8 cellular contexts compared by ENCODE assay signal in genomic region chrX:97685753-97686152, GRCh38.
DNase-seq lines count a peak whose midpoint lies in the region; ATAC-seq, FAIRE-seq and TF ChIP-seq lines count a peak whose summit lies in the region.

No MANE protein-coding gene starts in this region.

- no peak overlapping the region for H3K4me3 ChIP-seq in HAP-1
- no peak overlapping the region for H3K4me3 ChIP-seq in K562
- H3K4me3 ChIP-seq in mesendoderm (ENCODE audit: low read length): no peak overlapping the region

- ATAC-seq in K562 (peak; percentile 61; the same call in 2 of the 3 replicates), HG03045 (IDR thresholded peaks at IDR 0.05; ENCODE audit: unreplicated experiment) (no peak)
- no peak for ATAC-seq in activated CD4-positive, CD25-positive, alpha-beta regulatory T cell treated with anti-CD3 and anti-CD28 coated beads, Interleukin-2, amount 50 U/mL, for 24 hours

- no peak for TF ChIP-seq POLR2A in K562 (conservative IDR thresholded peaks at IDR 0.05)

- H2AFZ ChIP-seq in K562 (ENCODE audit: low read depth, low read length): no peak overlapping the region

- no peaks in the 10 kb centered on the region for H3K27me3 ChIP-seq in HAP-1 (ENCODE audit: low read depth)
- H3K27me3 ChIP-seq in K562 (ENCODE audit: control insufficient read depth in 2 of 2, insufficient read depth in 2 of 2, low read length in 2 of 2): no peaks in the 10 kb centered on the region
- no peaks in the 10 kb centered on the region for H3K27me3 ChIP-seq in mesendoderm (ENCODE audit: insufficient read depth, low read length, poor library complexity)

- in situ Hi-C loops in HAP-1 (cut with MboI; ENCODE audit: low sequenced_read_pairs) (no loop called here), K562 (cut with MboI) (no loop called here)

- DNase-seq in activated T-cell treated with anti-CD3 and anti-CD28 coated beads for 24 hours (ENCODE audit: low read depth): peak; percentile 0
- DNase-seq in activated T-cell treated with anti-CD3 and anti-CD28 coated beads, Interleukin-2, amount 50 U/mL, for 1 hour: no peak
- DNase-seq in HAP-1 (ENCODE audit: low spot score in 2 of 2): peak; percentile 52 to 56
- DNase-seq in NCI-H2081 (lab: John Stamatoyannopoulos, UW): peak; percentile 46 to 64
- peak; percentile 6 to 17 (median 12) for DNase-seq in K562 (ENCODE audit: extremely low read depth in 1 of 4, low spot score in 3 of 4)
- DNase-seq in mesendoderm: peak; percentile 14

- no peak overlapping the region for H3K9ac ChIP-seq in K562 (ENCODE audit: insufficient read depth in 1 of 2, low read depth in 2 of 2, low read length in 2 of 2)
- H3K9ac ChIP-seq in mesendoderm (ENCODE audit: low read length): no peak overlapping the region

- H4K20me1 ChIP-seq in K562 (replicated peaks; ENCODE audit: control insufficient read depth, insufficient read depth, low read length): no peaks in the 10 kb centered on the region

- no peak overlapping the region for H2BK120ac ChIP-seq in mesendoderm (ENCODE audit: low read depth, low read length)

- no peak overlapping the region for H4K8ac ChIP-seq in mesendoderm (ENCODE audit: low read depth, low read length)

- no peak for FAIRE-seq in K562 (lab: Jason Lieb, UNC)

- no peak overlapping the region for H3K4ac ChIP-seq in mesendoderm (ENCODE audit: low read depth, low read length)

- no peak overlapping the region for H4K5ac ChIP-seq in mesendoderm (ENCODE audit: low read length)

- H3K23ac ChIP-seq in mesendoderm (ENCODE audit: low read length): no peak overlapping the region

- no peak overlapping the region for H2AK5ac ChIP-seq in mesendoderm (ENCODE audit: low read length)

- no peak overlapping the region for H2BK15ac ChIP-seq in mesendoderm (replicated peaks; ENCODE audit: low read depth)

- CTCF ChIA-PET in K562 (lab: Yijun Ruan, JAX; ENCODE audit: low intra/inter-chr PET ratio): interaction anchor here (0.7 kb wide), 1 partner anchor 915 kb away, joined by 3 read pairs; no protein-coding TSS in a partner anchor

- intact Hi-C loops in K562 (cut with micrococcal nuclease): no loop called here

- no peak overlapping the region for H3K4me2 ChIP-seq in K562 (ENCODE audit: insufficient read depth, low read length)
- H3K4me2 ChIP-seq in mesendoderm (ENCODE audit: low read length): no peak overlapping the region

- no TSS peak for BruUV-seq in K562 (replicated peaks; lab: Mats Ljungman, UMichigan)

- no peaks in the 10 kb centered on the region for H3K79me1 ChIP-seq in mesendoderm (ENCODE audit: low read length)

- 2% methylated on average over 4 of the region's 4 CpGs for WGBS in K562 (ENCODE audit: insufficient coverage, low coverage, missing lambda C conversion rate)
- no CpG with 5 or more reads among the region's 4 CpGs for WGBS in mesendoderm (ENCODE audit: extremely low coverage, insufficient coverage, low lambda C conversion rate)

- no peak overlapping the region for H2BK5ac ChIP-seq in mesendoderm (ENCODE audit: low read length)

- H3K56ac ChIP-seq in mesendoderm (ENCODE audit: low read length): no peak overlapping the region

- H3K36me3 ChIP-seq in HAP-1 (replicated peaks) (no peaks in the 10 kb centered on the region), K562 (ENCODE audit: control insufficient read depth, insufficient read depth, low read length) (no peaks in the 10 kb centered on the region), mesendoderm (ENCODE audit: control insufficient read depth, insufficient read depth, low read length) (no peaks in the 10 kb centered on the region)

- peak in 2 of 3 experiments; percentile 32 to 38; a peak in 3 of 6 replicates for TF ChIP-seq CTCF in K562 (IDR thresholded peaks at IDR 0.05 in 2 of 3, conservative IDR thresholded peaks at IDR 0.05 in 1 of 3; ENCODE audit: insufficient read depth in 2 of 3, low read depth in 1 of 3, low read length in 3 of 3)

- POLR2A ChIA-PET in K562 (lab: Yijun Ruan, JAX): no interaction called here

- TF ChIP-seq EP300 in K562 (IDR thresholded peaks at IDR 0.05; ENCODE audit: low read length): no peak

- H3K27ac ChIP-seq in K562 (ENCODE audit: extremely low read depth, low read depth, low read length): no peak overlapping the region
- H3K27ac ChIP-seq in mesendoderm (ENCODE audit: low read depth, low read length): no peak overlapping the region

- H3K9me3 ChIP-seq in HAP-1: no peaks in the 10 kb centered on the region
- H3K9me3 ChIP-seq in K562 (replicated peaks; ENCODE audit: control insufficient read depth, insufficient read depth, low read depth, low read length): no peaks in the 10 kb centered on the region

- H3K18ac ChIP-seq in mesendoderm (ENCODE audit: low read length): no peak overlapping the region

- TF ChIP-seq RAD21 in K562 (CRISPR knock-in tag; conservative IDR thresholded peaks at IDR 0.05 in 1 of 2, IDR thresholded peaks at IDR 0.05 in 1 of 2): peak in 1 of 2 experiments; percentile 31; a peak in 2 of 4 replicates

- H3K79me2 ChIP-seq in K562 (ENCODE audit: control insufficient read depth, insufficient read depth, low read length): no peaks in the 10 kb centered on the region
- H3K79me2 ChIP-seq in mesendoderm (ENCODE audit: control insufficient read depth, insufficient read depth, low read length): no peaks in the 10 kb centered on the region

- H3K4me1 ChIP-seq in HAP-1 (no peaks in the 10 kb centered on the region), K562 (replicated peaks in 1 of 2; ENCODE audit: control insufficient read depth in 2 of 2, insufficient read depth in 2 of 2, low read length in 2 of 2) (no peaks in the 10 kb centered on the region), mesendoderm (ENCODE audit: control insufficient read depth, low read depth, low read length) (no peaks in the 10 kb centered on the region)

- no peaks in the 10 kb centered on the region for H3K9me1 ChIP-seq in K562 (ENCODE audit: control insufficient read depth, insufficient read depth, low read length)

TF ChIP-seq in K562, 482 proteins besides CTCF, POLR2A, EP300 and RAD21 (continues in another document):
- no peak for TF ChIP-seq ZNF274 (IDR thresholded peaks at IDR 0.05; ENCODE audit: borderline replicate concordance, low read depth, low read length)
- no peak for TF ChIP-seq SMARCB1 (IDR thresholded peaks at IDR 0.05; ENCODE audit: insufficient read length, low read depth)
- no peak for TF ChIP-seq NFE2L1 (tag; IDR thresholded peaks at IDR 0.05; ENCODE audit: borderline replicate concordance, low read depth)
- no peak for TF ChIP-seq ATF6 (CRISPR knock-in tag; IDR thresholded peaks at IDR 0.05)
- TF ChIP-seq ELK1 (CRISPR knock-in tag; IDR thresholded peaks at IDR 0.05): no peak
- no peak for TF ChIP-seq ZNF41 (CRISPR knock-in tag; conservative IDR thresholded peaks at IDR 0.05)
- TF ChIP-seq FOXA3 (CRISPR knock-in tag; conservative IDR thresholded peaks at IDR 0.05 in 1 of 2, IDR thresholded peaks at IDR 0.05 in 1 of 2): no peak
- TF ChIP-seq NR2C1 (IDR thresholded peaks at IDR 0.05): no peak
- no peak for TF ChIP-seq NR2C1 (tag; IDR thresholded peaks at IDR 0.05)
- TF ChIP-seq ZNF644 (tag; IDR thresholded peaks at IDR 0.05; ENCODE audit: low read depth): no peak
- TF ChIP-seq NCOA4 (IDR thresholded peaks at IDR 0.05; ENCODE audit: partially characterized antibody): no peak
- TF ChIP-seq MCM5 (IDR thresholded peaks at IDR 0.05; ENCODE audit: low read depth): no peak
- no peak for TF ChIP-seq EHMT2 (IDR thresholded peaks at IDR 0.05)
- TF ChIP-seq ZFP1 (CRISPR knock-in tag; IDR thresholded peaks at IDR 0.05): no peak
